8 cellular contexts compared by ENCODE assay signal in genomic region chr19:23415561-23416191, GRCh38. TPM values are rescaled to one million over a fixed set of nuclear protein-coding genes. Genes with fewer than 3 reads are reported as not detected.
DNase-seq lines count a peak whose midpoint lies in the region; ATAC-seq and TF ChIP-seq lines count a peak whose summit lies in the region.

No MANE protein-coding gene starts in this region.

- TF ChIP-seq POLR2A in Peyer's patch (IDR thresholded peaks at IDR 0.05): no peak

- H3K36me3 Mint-ChIP-seq in natural killer cell: no peaks in the 10 kb centered on the region

- H3K27ac Mint-ChIP-seq in natural killer cell: no peak overlapping the region

- no peaks in the 10 kb centered on the region for H3K9me3 ChIP-seq in Peyer's patch

- peaks cover 8 to 22% of the 10 kb centered on the region in 2 donors for H3K27me3 Mint-ChIP-seq in natural killer cell (ENCODE audit: low read depth in 2 of 2)

- H3K4me3 ChIP-seq in Peyer's patch (peak overlapping the region; percentile 25 to 68 (median 50)), epithelial cell of esophagus (ENCODE audit: low read length) (peak overlapping the region; percentile 31)

- peaks cover 0 to 8% of the 10 kb centered on the region in 2 donors for H3K4me1 Mint-ChIP-seq in natural killer cell

- TF ChIP-seq CTCF in Peyer's patch (IDR thresholded peaks at IDR 0.05): peak in 1 of 6 experiments; percentile 12
- TF ChIP-seq CTCF in epithelial cell of esophagus (IDR thresholded peaks at IDR 0.05; ENCODE audit: insufficient read depth, low read depth, low read length, missing control alignments): no peak
- no peak for TF ChIP-seq CTCF in natural killer cell (IDR thresholded peaks at IDR 0.05)

- H3K4me1 ChIP-seq in Peyer's patch: peaks cover 0 to 17% (median 3%) of the 10 kb centered on the region in 4 donors

- peak overlapping the region in 3 of 4 donors; percentile 52 to 88 (median 69) for H3K27ac ChIP-seq in Peyer's patch

- ATAC-seq in natural killer cell (peak in 1 of 3 donors; percentile 29), HG02678 (IDR thresholded peaks at IDR 0.05; ENCODE audit: unreplicated experiment) (no peak)

- H3K4me3 Mint-ChIP-seq in natural killer cell: peak overlapping the region; percentile 42

- no peaks in the 10 kb centered on the region for H3K27me3 ChIP-seq in Peyer's patch

- intact Hi-C loops in natural killer cell (cut with micrococcal nuclease): no loop called here

- no peaks in the 10 kb centered on the region for H3K36me3 ChIP-seq in Peyer's patch

- DNase-seq in NCI-H345 (lab: John Stamatoyannopoulos, UW) (peak; percentile 12), NCI-H345 treated with DMSO at 0.1 percent for 48 hours (lab: John Stamatoyannopoulos, UW; ENCODE audit: unreplicated experiment) (no peak), Peyer's patch (peak in 2 of 3 donors; percentile 82), epithelial cell of esophagus (ENCODE audit: low read depth) (peak; percentile 50), natural killer cell (no peak), midbrain (lab: John Stamatoyannopoulos, UW) (no peak), NCI-H187 (lab: John Stamatoyannopoulos, UW) (no peak)

- H3K9me3 Mint-ChIP-seq in natural killer cell: no peaks in the 10 kb centered on the region

RNA-seq across cellular contexts. Expression of gene ZNF91, which starts 20.4 kb away (rescaled TPM):
- total RNA-seq in Peyer's patch: 100 to 1,000 TPM; 171 to 214 (median 193) TPM
- total RNA-seq in natural killer cell: 100 to 1,000 TPM in 1 of 3 donors, 10 to 100 TPM in 2; 92.3 to 144 (median 96.7) TPM

Comparison
In these comparisons a context has a peak if more than half of its experiments do, and no peak if none do; other contexts are left out.
1. DNase-seq: peak in NCI-H345 (single experiment), Peyer's patch (2 of 3) and epithelial cell of esophagus (single experiment); none in NCI-H345 treated with DMSO at 0.1 percent for 48 hours (single experiment), natural killer cell (single experiment), midbrain (single experiment) and NCI-H187 (0 of 2).